8 cellular contexts compared by ENCODE assay signal in the genomic region with DNA sequence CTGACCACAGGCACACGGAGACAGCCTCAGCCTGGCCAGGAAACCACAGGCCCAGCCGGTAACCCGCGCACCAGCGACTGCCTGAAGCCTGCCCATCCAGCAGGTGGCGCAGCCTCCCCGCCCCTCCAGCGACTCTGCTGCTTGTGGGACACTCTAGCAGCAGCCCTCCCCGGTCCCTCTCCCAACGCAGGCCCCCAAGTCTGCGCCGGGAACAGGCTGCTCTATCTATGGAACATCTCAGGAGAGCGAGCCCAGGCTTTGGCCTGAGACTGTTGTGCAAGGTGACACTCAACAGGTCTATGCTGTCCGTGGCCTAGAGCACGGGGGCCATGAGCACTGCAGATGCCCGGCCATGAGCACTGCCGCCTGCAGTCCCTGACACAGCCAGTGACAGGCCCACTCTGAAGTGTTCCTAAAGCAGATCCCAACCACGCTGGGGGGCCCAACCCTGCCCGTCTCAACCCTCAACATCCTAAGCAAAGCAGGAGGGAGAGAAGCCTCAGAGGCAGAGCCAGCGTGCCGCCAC. TPM values are rescaled to one million over a fixed set of nuclear protein-coding genes. Genes with fewer than 3 reads are reported as not detected.
DNase-seq lines count a peak whose midpoint lies in the region; ATAC-seq and TF ChIP-seq lines count a peak whose summit lies in the region.

No MANE protein-coding gene starts in this region.

- H3K36me3 ChIP-seq in DOHH2 (ENCODE audit: control insufficient read depth, low read length) = peaks cover 89% of the 10 kb centered on the region

- H3K4me2 ChIP-seq in DOHH2 (ENCODE audit: low read length) = no peak overlapping the region

- no peak overlapping the region for H3K4me3 ChIP-seq in DOHH2 (ENCODE audit: low read length)

- H3K9me2 ChIP-seq in DOHH2 (replicated peaks; ENCODE audit: control insufficient read depth, low read length) = no peaks in the 10 kb centered on the region

- DNase-seq in KBM-7 (peak; percentile 70), memory B cell (ENCODE audit: low spot score in 2 of 2) (peak; percentile 21 to 49), globus pallidus (ENCODE audit: low spot score) (no peak), NCI-H1092 treated with DMSO at 0.1 percent for 48 hours (lab: John Stamatoyannopoulos, UW) (no peak), DMS153 (lab: John Stamatoyannopoulos, UW) (no peak)
- DNase-seq in activated naive CD8-positive, alpha-beta T cell treated with anti-CD3 and anti-CD28 coated beads for 36 hours = peak; percentile 49
- DNase-seq in activated T-helper 2 cell treated with anti-CD3 and anti-CD28 coated beads, Interferon-gamma antibody, Interleukin-2, Interleukin-4, amounts not matched to agents 10 μg/mL and 5 μg/mL and 100 μg/mL, durations not matched to agents 14 hours and 24 hours and 36 hours (ENCODE audit: low spot score) = no peak

- no peaks in the 10 kb centered on the region for H3K9me3 ChIP-seq in DOHH2 (ENCODE audit: control insufficient read depth, insufficient read depth, low read length)

- H3K27ac ChIP-seq in DOHH2 (ENCODE audit: low read depth, low read length) = no peak overlapping the region

- H3K4me3 Mint-ChIP-seq in activated naive CD8-positive, alpha-beta T cell treated with anti-CD3 and anti-CD28 coated beads for 36 hours = no peak overlapping the region
- H3K4me3 Mint-ChIP-seq in memory B cell = no peak overlapping the region
- no peak overlapping the region for H3K4me3 Mint-ChIP-seq in activated T-helper 2 cell treated with anti-CD3 and anti-CD28 coated beads, Interferon-gamma antibody, Interleukin-2, Interleukin-4, amounts not matched to agents 10 μg/mL and 5 μg/mL and 100 μg/mL, durations not matched to agents 14 hours and 24 hours and 36 hours (ENCODE audit: low read depth)

- intact Hi-C loops in activated T-helper 2 cell treated with anti-CD3 and anti-CD28 coated beads, Interferon-gamma antibody, Interleukin-2, Interleukin-4, amounts not matched to agents 10 μg/mL and 5 μg/mL and 100 μg/mL, durations not matched to agents 14 hours and 24 hours and 36 hours (cut with micrococcal nuclease) = no loop called here

- H3K4me1 Mint-ChIP-seq in activated naive CD8-positive, alpha-beta T cell treated with anti-CD3 and anti-CD28 coated beads for 36 hours = peaks cover 7% of the 10 kb centered on the region
- peaks cover 4% of the 10 kb centered on the region for H3K4me1 Mint-ChIP-seq in memory B cell
- no peaks in the 10 kb centered on the region for H3K4me1 Mint-ChIP-seq in activated T-helper 2 cell treated with anti-CD3 and anti-CD28 coated beads, Interferon-gamma antibody, Interleukin-2, Interleukin-4, amounts not matched to agents 10 μg/mL and 5 μg/mL and 100 μg/mL, durations not matched to agents 14 hours and 24 hours and 36 hours (ENCODE audit: low read depth)

- H3K79me2 ChIP-seq in DOHH2 (ENCODE audit: control insufficient read depth, low read length) = peaks cover 68% of the 10 kb centered on the region

- no peaks in the 10 kb centered on the region for H3K27me3 ChIP-seq in DOHH2 (ENCODE audit: control insufficient read depth, low read length)

- H3K4me1 ChIP-seq in DOHH2 (ENCODE audit: control insufficient read depth, low read length) = no peaks in the 10 kb centered on the region

- peaks cover 4% of the 10 kb centered on the region; the same call in 1 of the 2 replicates for H4K20me1 ChIP-seq in DOHH2 (ENCODE audit: control insufficient read depth, insufficient read depth, low read depth, low read length)

- no peaks in the 10 kb centered on the region for H3K9me3 Mint-ChIP-seq in activated naive CD8-positive, alpha-beta T cell treated with anti-CD3 and anti-CD28 coated beads for 36 hours
- H3K9me3 Mint-ChIP-seq in memory B cell = peaks cover 5% of the 10 kb centered on the region
- no peaks in the 10 kb centered on the region for H3K9me3 Mint-ChIP-seq in activated T-helper 2 cell treated with anti-CD3 and anti-CD28 coated beads, Interferon-gamma antibody, Interleukin-2, Interleukin-4, amounts not matched to agents 10 μg/mL and 5 μg/mL and 100 μg/mL, durations not matched to agents 14 hours and 24 hours and 36 hours

- TF ChIP-seq CTCF in DOHH2 (IDR thresholded peaks at IDR 0.05; ENCODE audit: low read depth, low read length, poor library complexity, severe bottlenecking) = peak; percentile 73

- peaks cover 38% of the 10 kb centered on the region for H3K36me3 Mint-ChIP-seq in activated naive CD8-positive, alpha-beta T cell treated with anti-CD3 and anti-CD28 coated beads for 36 hours
- H3K36me3 Mint-ChIP-seq in memory B cell = peaks cover 30% of the 10 kb centered on the region
- H3K36me3 Mint-ChIP-seq in activated T-helper 2 cell treated with anti-CD3 and anti-CD28 coated beads, Interferon-gamma antibody, Interleukin-2, Interleukin-4, amounts not matched to agents 10 μg/mL and 5 μg/mL and 100 μg/mL, durations not matched to agents 14 hours and 24 hours and 36 hours (ENCODE audit: low read depth) = peaks cover 80% of the 10 kb centered on the region

- no peaks in the 10 kb centered on the region for H3K27me3 Mint-ChIP-seq in activated naive CD8-positive, alpha-beta T cell treated with anti-CD3 and anti-CD28 coated beads for 36 hours
- H3K27me3 Mint-ChIP-seq in memory B cell = no peaks in the 10 kb centered on the region
- H3K27me3 Mint-ChIP-seq in activated T-helper 2 cell treated with anti-CD3 and anti-CD28 coated beads, Interferon-gamma antibody, Interleukin-2, Interleukin-4, amounts not matched to agents 10 μg/mL and 5 μg/mL and 100 μg/mL, durations not matched to agents 14 hours and 24 hours and 36 hours (ENCODE audit: low read depth) = no peaks in the 10 kb centered on the region

- H3F3A ChIP-seq in DOHH2 (ENCODE audit: control insufficient read depth, insufficient read depth) = no peaks in the 10 kb centered on the region

- H3K27ac Mint-ChIP-seq in activated naive CD8-positive, alpha-beta T cell treated with anti-CD3 and anti-CD28 coated beads for 36 hours = no peak overlapping the region
- H3K27ac Mint-ChIP-seq in memory B cell = no peak overlapping the region
- no peak overlapping the region for H3K27ac Mint-ChIP-seq in activated T-helper 2 cell treated with anti-CD3 and anti-CD28 coated beads, Interferon-gamma antibody, Interleukin-2, Interleukin-4, amounts not matched to agents 10 μg/mL and 5 μg/mL and 100 μg/mL, durations not matched to agents 14 hours and 24 hours and 36 hours

- in situ Hi-C loops in KBM-7 (cut with MboI; ENCODE audit: low pct_unique_long_range_greater_than_20kb, low sequenced_read_pairs) = no loop called here

- ATAC-seq in memory B cell (ENCODE audit: low read depth) = peak; percentile 67

RNA-seq across cellular contexts. Expression of gene WDR4, which starts 28.4 kb away (rescaled TPM):
- total RNA-seq in activated naive CD8-positive, alpha-beta T cell treated with anti-CD3 and anti-CD28 coated beads for 36 hours = 10 to 100 TPM; 54.0 to 56.7 TPM
- total RNA-seq in activated T-helper 2 cell treated with anti-CD3 and anti-CD28 coated beads, Interferon-gamma antibody, Interleukin-2, Interleukin-4, amounts not matched to agents 10 μg/mL and 5 μg/mL and 100 μg/mL, durations not matched to agents 14 hours and 24 hours and 36 hours = 62.2 and 65.6 TPM in 2 replicates

RNA-seq across cellular contexts. Expression of gene NDUFV3, which starts 42.2 kb away (rescaled TPM):
- 10 to 100 TPM; 34.2 to 34.3 TPM for total RNA-seq in activated naive CD8-positive, alpha-beta T cell treated with anti-CD3 and anti-CD28 coated beads for 36 hours
- 39.6 and 45.9 TPM in 2 replicates for total RNA-seq in activated T-helper 2 cell treated with anti-CD3 and anti-CD28 coated beads, Interferon-gamma antibody, Interleukin-2, Interleukin-4, amounts not matched to agents 10 μg/mL and 5 μg/mL and 100 μg/mL, durations not matched to agents 14 hours and 24 hours and 36 hours

Comparison
In these comparisons a context has a peak if more than half of its experiments do, and no peak if none do; other contexts are left out.
1. DNase-seq: peak in KBM-7 (single experiment), activated naive CD8-positive, alpha-beta T cell treated with anti-CD3 and anti-CD28 coated beads for 36 hours (single experiment) and memory B cell (2 of 2); none in activated T-helper 2 cell treated with anti-CD3 and anti-CD28 coated beads, Interferon-gamma antibody, Interleukin-2, Interleukin-4, amounts not matched to agents 10 μg/mL and 5 μg/mL and 100 μg/mL, durations not matched to agents 14 hours and 24 hours and 36 hours (single experiment), globus pallidus (single experiment), NCI-H1092 treated with DMSO at 0.1 percent for 48 hours (single experiment) and DMS153 (single experiment).